Comparison of ENCODE assay signal across 1 cellular context in genomic region chr16:83937922-83938875, GRCh38.
TF ChIP-seq lines count a peak whose summit lies in the region.

No MANE protein-coding gene starts in this region.

TF ChIP-seq in HepG2, 621 proteins besides CTCF, POLR2A, EP300 and RAD21 (continues in another document):
- TF ChIP-seq MEIS1 (CRISPR knock-in tag; IDR thresholded peaks at IDR 0.05; ENCODE audit: borderline replicate concordance), result no peak
- TF ChIP-seq RARA (CRISPR knock-in tag; IDR thresholded peaks at IDR 0.05), result peak; percentile 50; the same call in 1 of the 2 replicates
- peak; percentile 8; the same call in 1 of the 2 replicates for TF ChIP-seq UBTF (CRISPR knock-in tag; IDR thresholded peaks at IDR 0.05)
- TF ChIP-seq ZBTB3 (CRISPR knock-in tag; IDR thresholded peaks at IDR 0.05; ENCODE audit: borderline replicate concordance, low read depth), result no peak
- no peak for TF ChIP-seq ARID2 (CRISPR knock-in tag; IDR thresholded peaks at IDR 0.05; ENCODE audit: borderline replicate concordance)
- TF ChIP-seq ZMYM2 (CRISPR knock-in tag; IDR thresholded peaks at IDR 0.05), result peak; percentile 97
- peak; percentile 59; the same call in 1 of the 2 replicates for TF ChIP-seq MEF2D (CRISPR knock-in tag; IDR thresholded peaks at IDR 0.05)
- TF ChIP-seq TBX3 (IDR thresholded peaks at IDR 0.05; ENCODE audit: borderline replicate concordance), result no peak
- TF ChIP-seq FOXP4 (CRISPR knock-in tag; IDR thresholded peaks at IDR 0.05), result peak; percentile 62; the same call in 1 of the 2 replicates
- TF ChIP-seq ZFP62 (CRISPR knock-in tag; IDR thresholded peaks at IDR 0.05), result no peak
- no peak for TF ChIP-seq ZNF33A (CRISPR knock-in tag; IDR thresholded peaks at IDR 0.05; ENCODE audit: borderline replicate concordance)
- TF ChIP-seq SRY (CRISPR knock-in tag; IDR thresholded peaks at IDR 0.05), result no peak
- TF ChIP-seq GABPB1 (CRISPR knock-in tag; IDR thresholded peaks at IDR 0.05), result no peak
- TF ChIP-seq ZEB1 (IDR thresholded peaks at IDR 0.05; ENCODE audit: insufficient replicate concordance, low read depth), result no peak
- TF ChIP-seq HES4 (CRISPR knock-in tag; IDR thresholded peaks at IDR 0.05; ENCODE audit: borderline replicate concordance), result no peak
- TF ChIP-seq TCF7L2 (IDR thresholded peaks at IDR 0.05; ENCODE audit: low read depth, low read length), result no peak
- TF ChIP-seq ZNF501 (CRISPR knock-in tag; IDR thresholded peaks at IDR 0.05), result peak; percentile 74
- no peak for TF ChIP-seq ZNF382 (CRISPR knock-in tag; IDR thresholded peaks at IDR 0.05; ENCODE audit: borderline replicate concordance)
- TF ChIP-seq ZNF761 (CRISPR knock-in tag; conservative IDR thresholded peaks at IDR 0.05), result no peak
- TF ChIP-seq NCOR1 (IDR thresholded peaks at IDR 0.05; ENCODE audit: borderline replicate concordance, low read length), result no peak
- no peak for TF ChIP-seq MYPOP (CRISPR knock-in tag; IDR thresholded peaks at IDR 0.05)
- no peak for TF ChIP-seq TBL1XR1 (IDR thresholded peaks at IDR 0.05; ENCODE audit: borderline replicate concordance, low read length, partially characterized antibody)
- TF ChIP-seq REPIN1 (CRISPR knock-in tag; IDR thresholded peaks at IDR 0.05; ENCODE audit: borderline replicate concordance, low read depth), result 0 out of 2 replicates have a peak, but pooled peaks have one; percentile 39
- no peak for TF ChIP-seq DZIP1 (CRISPR knock-in tag; IDR thresholded peaks at IDR 0.05)
- TF ChIP-seq ZNF24 (IDR thresholded peaks at IDR 0.05), result no peak
- TF ChIP-seq RERE (CRISPR knock-in tag; IDR thresholded peaks at IDR 0.05; ENCODE audit: low read depth), result no peak
- TF ChIP-seq NFE2 (CRISPR knock-in tag; IDR thresholded peaks at IDR 0.05), result no peak
- no peak for TF ChIP-seq ZNF766 (CRISPR knock-in tag; IDR thresholded peaks at IDR 0.05; ENCODE audit: borderline replicate concordance)
- no peak for TF ChIP-seq PBX2 (CRISPR knock-in tag; IDR thresholded peaks at IDR 0.05)
- no peak for TF ChIP-seq ZBTB38 (CRISPR knock-in tag; IDR thresholded peaks at IDR 0.05)
- no peak for TF ChIP-seq SNAPC5 (CRISPR knock-in tag; IDR thresholded peaks at IDR 0.05; ENCODE audit: borderline replicate concordance)
- no peak for TF ChIP-seq TFDP1 (CRISPR knock-in tag; IDR thresholded peaks at IDR 0.05; ENCODE audit: borderline replicate concordance)
- TF ChIP-seq TGIF2 (CRISPR knock-in tag; IDR thresholded peaks at IDR 0.05), result no peak
- no peak for TF ChIP-seq MXI1 (IDR thresholded peaks at IDR 0.05; ENCODE audit: borderline replicate concordance, low read depth, low read length)
- peak; percentile 96 for TF ChIP-seq ZMYM3 (CRISPR knock-in tag; IDR thresholded peaks at IDR 0.05)
- no peak for TF ChIP-seq ZNF296 (CRISPR knock-in tag; conservative IDR thresholded peaks at IDR 0.05)
- TF ChIP-seq ZBTB21 (CRISPR knock-in tag; IDR thresholded peaks at IDR 0.05), result 0 out of 2 replicates have a peak, but pooled peaks have one; percentile 8
- peak; percentile 53; the same call in 1 of the 2 replicates for TF ChIP-seq ZNF644 (CRISPR knock-in tag; IDR thresholded peaks at IDR 0.05; ENCODE audit: low read depth)
- peak; percentile 66; the same call in 1 of the 2 replicates for TF ChIP-seq HIVEP1 (CRISPR knock-in tag; IDR thresholded peaks at IDR 0.05)
- TF ChIP-seq NCOA1 (CRISPR knock-in tag; IDR thresholded peaks at IDR 0.05), result no peak
- no peak for TF ChIP-seq KDM5A (IDR thresholded peaks at IDR 0.05; ENCODE audit: borderline replicate concordance, low read length)
- 0 out of 2 replicates have a peak, but pooled peaks have one; percentile 45 for TF ChIP-seq ZNF607 (CRISPR knock-in tag; IDR thresholded peaks at IDR 0.05; ENCODE audit: borderline replicate concordance)
- no peak for TF ChIP-seq ZNF143 (CRISPR knock-in tag; IDR thresholded peaks at IDR 0.05)
- TF ChIP-seq SP5 (CRISPR knock-in tag; IDR thresholded peaks at IDR 0.05; ENCODE audit: borderline replicate concordance, low read depth), result peak; percentile 54; the same call in 1 of the 2 replicates
- TF ChIP-seq SOX13 (IDR thresholded peaks at IDR 0.05), result no peak
- 0 out of 4 replicates have a peak, but pooled peaks of 1 of the 2 experiments have one; percentile 5 for TF ChIP-seq SOX13 (CRISPR knock-in tag; conservative IDR thresholded peaks at IDR 0.05 in 1 of 2, IDR thresholded peaks at IDR 0.05 in 1 of 2)
- no peak for TF ChIP-seq AKAP8 (CRISPR knock-in tag; IDR thresholded peaks at IDR 0.05)
